ENCODE assay signal across 9 cellular contexts in the genomic region with DNA sequence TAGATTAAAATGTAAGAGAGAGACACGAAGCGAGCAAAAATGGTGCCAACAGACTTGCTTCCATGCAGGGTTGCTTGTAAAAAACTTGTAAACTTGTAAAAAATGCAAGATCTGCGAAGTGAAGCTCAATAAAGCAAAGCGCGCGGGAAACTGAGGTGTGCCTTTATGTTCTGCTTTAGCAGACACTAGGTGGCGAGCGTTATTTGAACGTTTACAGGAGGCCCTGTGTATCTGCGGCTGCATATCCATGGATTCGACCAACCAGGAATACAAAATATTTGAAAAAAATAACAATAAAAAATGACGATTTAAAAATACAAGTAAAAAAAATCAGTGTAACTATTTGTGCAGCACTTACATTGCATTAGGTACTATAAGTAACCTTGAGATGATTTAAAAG. TPM values are rescaled to one million over a fixed set of nuclear protein-coding genes. Genes with fewer than 3 reads are reported as not detected.
DNase-seq lines count a peak whose midpoint lies in the region; ATAC-seq and TF ChIP-seq lines count a peak whose summit lies in the region.
"Had no signal": no experiment of that assay in that cellular context is flagged by ENCODE, and none has a peak within 500 bp of the region (broad histone marks: within the 10 kb centered on the region; RNA-seq: fewer than 3 reads in every experiment).

No MANE protein-coding gene starts in this region.

- peak overlapping the region; percentile 97 for H3K4me3 Mint-ChIP-seq in T-helper 17 cell

- H3K27ac Mint-ChIP-seq in T-helper 17 cell, result peak overlapping the region; percentile 87

- H3K4me1 Mint-ChIP-seq in T-helper 17 cell, result peaks cover 44% of the 10 kb centered on the region

- H3K27me3 ChIP-seq in HAP-1 (ENCODE audit: low read depth), result no peaks in the 10 kb centered on the region

- no peak for ATAC-seq in T-helper 17 cell
- no peak for ATAC-seq in GM18873 (IDR thresholded peaks at IDR 0.05; ENCODE audit: low FRiP score, unreplicated experiment)

- H3K36me3 ChIP-seq in HAP-1 (replicated peaks), result peaks cover 47% of the 10 kb centered on the region

- H3K27me3 Mint-ChIP-seq in T-helper 17 cell, result no peaks in the 10 kb centered on the region

- H3K4me3 ChIP-seq in AG09309 (ENCODE audit: control insufficient read depth, low read depth, low read length), result no peak overlapping the region; the same call in 1 of the 2 replicates
- peak overlapping the region; percentile 70 for H3K4me3 ChIP-seq in HAP-1

- H3K9me3 ChIP-seq in HAP-1 (no peaks in the 10 kb centered on the region; the same call in 1 of the 2 replicates), T-helper 17 cell (ENCODE audit: control insufficient read depth, low read length, poor library complexity, severe bottlenecking) (no peaks in the 10 kb centered on the region)
- H3K9me3 ChIP-seq: neutrophil had no signal

- H3K36me3 Mint-ChIP-seq in T-helper 17 cell (ENCODE audit: low read depth), result peaks cover 3% of the 10 kb centered on the region

- TF ChIP-seq CTCF in AG09309 (IDR thresholded peaks at IDR 0.05; ENCODE audit: control insufficient read depth, insufficient read depth, low read depth, low read length, missing control alignments), result peak; percentile 63

- peaks cover 8% of the 10 kb centered on the region for H3K4me1 ChIP-seq in HAP-1

- DNase-seq in AG09309 (ENCODE audit: low read depth) (no peak), HAP-1 (ENCODE audit: low spot score in 2 of 2) (peak in 1 of 2 experiments; percentile 34), T-helper 17 cell (no peak), fibroblast of peridontal ligament (ENCODE audit: extremely low read depth) (peak; percentile 63), DMS153 (lab: John Stamatoyannopoulos, UW) (no peak), GM19240 (ENCODE audit: insufficient read length, low spot score) (no peak)
- DNase-seq in stimulated activated CD8-positive, alpha-beta memory T cell treated with anti-CD3 and anti-CD28 coated beads, Interleukin-4, amount 100 ng/mL, for 48 hours, result peak; percentile 42

- in situ Hi-C loops in HAP-1 (cut with MboI; ENCODE audit: low sequenced_read_pairs), result no loop called here

RNA-seq across cellular contexts. Expression of gene UBE2G2, which starts 1.5 kb away (rescaled TPM):
- total RNA-seq in T-helper 17 cell, result 100 to 1,000 TPM; 124 TPM

RNA-seq across cellular contexts. Expression of gene SUMO3, which starts 17.8 kb away (rescaled TPM):
- 10 to 100 TPM; 62.1 to 73.4 TPM for total RNA-seq in T-helper 17 cell

Comparison
In these comparisons a context has a peak if more than half of its experiments do, and no peak if none do; other contexts are left out.
1. DNase-seq: peak in fibroblast of peridontal ligament (single experiment) and stimulated activated CD8-positive, alpha-beta memory T cell treated with anti-CD3 and anti-CD28 coated beads, Interleukin-4, amount 100 ng/mL, for 48 hours (single experiment); none in AG09309 (single experiment), T-helper 17 cell (0 of 3), DMS153 (single experiment) and GM19240 (single experiment).